Comparison of ENCODE assay signal across 8 cellular contexts in genomic region chr10:5659702-5660528, GRCh38. TPM values are rescaled to one million over a fixed set of nuclear protein-coding genes. Genes with fewer than 3 reads are reported as not detected.
DNase-seq lines count a peak whose midpoint lies in the region; ATAC-seq, FAIRE-seq and TF ChIP-seq lines count a peak whose summit lies in the region.

No MANE protein-coding gene starts in this region.

- H3K27ac Mint-ChIP-seq in astrocyte (ENCODE audit: unreplicated experiment): peak overlapping the region; percentile 83

- DNase-seq in AG08396 (ENCODE audit: low spot score) (peak; percentile 79), HuH-7 (ENCODE audit: low spot score) (peak; percentile 87), astrocyte (ENCODE audit: low read depth) (peak; percentile 36), lung (ENCODE audit: low spot score) (peak; percentile 52), NCI-H2171 treated with DMSO at 0.1 percent for 48 hours (lab: John Stamatoyannopoulos, UW) (no peak), midbrain (lab: John Stamatoyannopoulos, UW) (no peak), activated gamma-delta T cell treated with Interleukin-2 at 50 U/mL for 16 hours (no peak)

- H3K4me3 ChIP-seq in astrocyte (ENCODE audit: insufficient read depth, low read depth, low read length): no peak overlapping the region
- no peak overlapping the region for H3K4me3 ChIP-seq in lung

- H3K27ac ChIP-seq in astrocyte (ENCODE audit: low read depth, low read length): no peak overlapping the region
- H3K27ac ChIP-seq in lung (ENCODE audit: low read depth in 1 of 2, low read length in 1 of 2): no peak overlapping the region

- no peaks in the 10 kb centered on the region for H3K9me3 Mint-ChIP-seq in astrocyte (ENCODE audit: unreplicated experiment)

- ATAC-seq in GM19023 (IDR thresholded peaks at IDR 0.05; ENCODE audit: unreplicated experiment) (peak; percentile 52), lung (ENCODE audit: insufficient read depth, low FRiP score) (peak; percentile 74)

- no peak overlapping the region for H3K4me3 Mint-ChIP-seq in astrocyte (ENCODE audit: unreplicated experiment)

- peaks cover 12% of the 10 kb centered on the region for H4K20me1 ChIP-seq in astrocyte (ENCODE audit: insufficient read depth, low read length)

- no peak for TF ChIP-seq CTCF in astrocyte (IDR thresholded peaks at IDR 0.05; ENCODE audit: insufficient read depth, low read depth, low read length)
- no peak for TF ChIP-seq CTCF in lung (IDR thresholded peaks at IDR 0.05; ENCODE audit: control extremely low read depth, extremely low read depth)

- whole genome bisulfite sequencing in lung, 2 donors: 55 to 65% methylated on average over 16 of the region's 16 CpGs

- H3K9me3 ChIP-seq in astrocyte (ENCODE audit: insufficient read depth, low read depth, low read length): no peaks in the 10 kb centered on the region
- H3K9me3 ChIP-seq in lung (ENCODE audit: control insufficient read depth in 2 of 2, insufficient read depth in 1 of 2, low read length in 1 of 2): no peaks in the 10 kb centered on the region

- peak; percentile 5 for FAIRE-seq in astrocyte (lab: Jason Lieb, UNC)

- H3K4me1 ChIP-seq in astrocyte (ENCODE audit: insufficient read depth, low read length) (peaks cover 5% of the 10 kb centered on the region), lung (ENCODE audit: control insufficient read depth in 2 of 2, insufficient read depth in 2 of 2, low read length in 2 of 2) (peaks cover 0 to 21% of the 10 kb centered on the region in 2 donors)

- H3K27me3 ChIP-seq in astrocyte (ENCODE audit: insufficient read depth, low read length) (no peaks in the 10 kb centered on the region), lung (ENCODE audit: control insufficient read depth, insufficient read depth) (no peaks in the 10 kb centered on the region)

- no peak overlapping the region for H2AFZ ChIP-seq in astrocyte (ENCODE audit: low read depth, low read length)

- no peak overlapping the region for H3K9ac ChIP-seq in astrocyte (ENCODE audit: low read length)

- peaks cover 5% of the 10 kb centered on the region for H3K27me3 Mint-ChIP-seq in astrocyte (ENCODE audit: low read depth, unreplicated experiment)

- H3K36me3 ChIP-seq in astrocyte (ENCODE audit: insufficient read depth, low read length) (no peaks in the 10 kb centered on the region), lung (ENCODE audit: control insufficient read depth in 2 of 2, insufficient read depth in 2 of 2, low read length in 2 of 2) (no peaks in the 10 kb centered on the region)

- H3K4me2 ChIP-seq in astrocyte (ENCODE audit: low read length): peak overlapping the region; percentile 22

- H3K79me2 ChIP-seq in astrocyte (ENCODE audit: insufficient read depth, low read length): no peaks in the 10 kb centered on the region

- H3K4me1 Mint-ChIP-seq in astrocyte (ENCODE audit: low read depth, unreplicated experiment): peaks cover 9% of the 10 kb centered on the region

- H3K36me3 Mint-ChIP-seq in astrocyte (ENCODE audit: low read depth, unreplicated experiment): no peaks in the 10 kb centered on the region

RNA-seq across cellular contexts. Expression of gene ASB13, which starts 6.5 kb away (rescaled TPM):
- total RNA-seq in astrocyte (4.7 and 4.8 TPM in 2 replicates), lung (10 to 100 TPM in 1 of 2 donors, 1 to 10 TPM in 1; 5.2 to 26.2 TPM)
- polyA plus RNA-seq in lung: 10 to 100 TPM; 12.5 to 16.9 TPM

RNA-seq across cellular contexts. Expression of gene TASOR2, which starts 24.7 kb away (rescaled TPM):
- total RNA-seq in astrocyte (76.2 and 87.2 TPM in 2 replicates), lung (100 to 1,000 TPM in 1 of 2 donors, 10 to 100 TPM in 1; 45.4 to 108 TPM)
- polyA plus RNA-seq in lung: 10 to 100 TPM; 12.3 to 12.8 TPM

Comparison
In these comparisons a context has a peak if more than half of its experiments do, and no peak if none do; other contexts are left out.
1. DNase-seq: peak in AG08396 (single experiment), HuH-7 (single experiment), astrocyte (single experiment) and lung (single experiment); none in NCI-H2171 treated with DMSO at 0.1 percent for 48 hours (single experiment), midbrain (single experiment) and activated gamma-delta T cell treated with Interleukin-2 at 50 U/mL for 16 hours (single experiment).